ENCODE assay signal across 1 cellular context in the genomic region with DNA sequence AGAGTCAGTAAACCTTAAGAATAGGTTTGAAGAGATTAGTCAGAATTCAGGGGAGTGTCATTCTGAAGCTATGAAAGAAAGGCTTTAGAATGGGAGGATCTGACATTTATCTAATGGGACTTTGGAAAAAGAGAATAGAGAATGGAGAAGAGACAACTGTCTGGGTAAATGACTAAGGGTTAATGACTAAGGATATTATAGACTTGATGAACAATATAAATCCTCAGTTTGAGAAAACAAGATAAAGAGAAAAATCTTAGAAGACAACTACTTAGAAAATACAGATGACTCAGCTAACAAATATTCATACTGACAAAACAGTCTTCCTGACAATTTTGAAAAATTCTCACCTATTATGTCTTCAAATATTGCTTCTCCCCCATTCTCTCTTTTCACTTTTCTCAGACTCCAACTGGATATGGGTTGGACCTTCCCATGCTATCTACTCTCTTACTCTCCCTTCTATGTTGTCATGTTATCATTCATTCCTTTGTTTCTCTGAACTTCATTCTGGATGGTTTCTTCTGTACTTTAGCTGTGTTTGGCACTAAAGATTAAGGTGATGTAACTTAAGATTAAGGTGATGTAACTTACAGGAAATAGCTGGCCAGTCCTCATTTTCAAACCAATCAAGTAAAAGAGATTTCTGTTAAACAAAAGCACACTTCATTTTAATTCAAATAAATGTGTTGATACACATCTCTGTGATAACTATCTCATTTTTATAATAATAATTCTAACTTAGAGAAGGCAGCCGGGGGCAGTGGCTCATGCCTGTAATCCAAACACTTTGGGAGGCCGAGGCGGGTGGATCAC.
TF ChIP-seq lines count a peak whose summit lies in the region.

No MANE protein-coding gene starts in this region.

TF ChIP-seq in liver, 16 proteins besides CTCF, POLR2A, EP300 and RAD21 (continued from another document):
- TF ChIP-seq, protein P1, sequence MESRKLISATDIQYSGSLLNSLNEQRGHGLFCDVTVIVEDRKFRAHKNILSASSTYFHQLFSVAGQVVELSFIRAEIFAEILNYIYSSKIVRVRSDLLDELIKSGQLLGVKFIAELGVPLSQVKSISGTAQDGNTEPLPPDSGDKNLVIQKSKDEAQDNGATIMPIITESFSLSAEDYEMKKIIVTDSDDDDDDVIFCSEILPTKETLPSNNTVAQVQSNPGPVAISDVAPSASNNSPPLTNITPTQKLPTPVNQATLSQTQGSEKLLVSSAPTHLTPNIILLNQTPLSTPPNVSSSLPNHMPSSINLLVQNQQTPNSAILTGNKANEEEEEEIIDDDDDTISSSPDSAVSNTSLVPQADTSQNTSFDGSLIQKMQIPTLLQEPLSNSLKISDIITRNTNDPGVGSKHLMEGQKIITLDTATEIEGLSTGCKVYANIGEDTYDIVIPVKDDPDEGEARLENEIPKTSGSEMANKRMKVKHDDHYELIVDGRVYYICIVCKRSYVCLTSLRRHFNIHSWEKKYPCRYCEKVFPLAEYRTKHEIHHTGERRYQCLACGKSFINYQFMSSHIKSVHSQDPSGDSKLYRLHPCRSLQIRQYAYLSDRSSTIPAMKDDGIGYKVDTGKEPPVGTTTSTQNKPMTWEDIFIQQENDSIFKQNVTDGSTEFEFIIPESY (IDR thresholded peaks at IDR 0.05) = no peak
- TF ChIP-seq HNF4G (IDR thresholded peaks at IDR 0.05) (no peak), SP1 (IDR thresholded peaks at IDR 0.05) (no peak), GABPA (IDR thresholded peaks at IDR 0.05 in 1 of 2, conservative IDR thresholded peaks at IDR 0.05 in 1 of 2) (no peak), NR2F2 (IDR thresholded peaks at IDR 0.05) (no peak), JUND (IDR thresholded peaks at IDR 0.05) (peak in 1 of 2 donors; percentile 56)
- TF ChIP-seq, protein P2, sequence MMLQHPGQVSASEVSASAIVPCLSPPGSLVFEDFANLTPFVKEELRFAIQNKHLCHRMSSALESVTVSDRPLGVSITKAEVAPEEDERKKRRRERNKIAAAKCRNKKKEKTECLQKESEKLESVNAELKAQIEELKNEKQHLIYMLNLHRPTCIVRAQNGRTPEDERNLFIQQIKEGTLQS (IDR thresholded peaks at IDR 0.05) = peak; percentile 15
